In the genomic region with DNA sequence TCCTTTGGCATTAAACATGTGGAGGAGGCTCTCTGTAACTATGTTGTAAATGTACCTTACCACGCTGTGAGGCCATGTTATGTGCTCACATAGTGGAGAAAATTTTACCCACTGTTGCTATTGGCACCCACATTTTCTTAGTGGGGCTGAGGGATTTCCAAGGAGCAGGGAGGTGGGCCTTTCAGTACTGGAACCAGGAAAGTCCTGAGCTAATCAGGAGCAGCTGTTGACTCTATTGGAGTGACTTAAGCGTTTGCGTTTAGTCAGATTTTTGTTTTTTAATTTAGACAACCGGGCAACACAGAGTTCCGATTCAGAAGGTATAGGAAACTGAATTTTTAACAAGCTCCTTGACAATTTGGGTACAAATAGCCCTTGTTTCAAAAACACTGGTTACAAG, we compare ENCODE assay signal across 1 cellular context.
TF ChIP-seq lines count a peak whose summit lies in the region.

No MANE protein-coding gene starts in this region.

TF ChIP-seq in HCT116, 20 proteins besides CTCF, POLR2A, EP300 and RAD21 (continued from another document):
- TF ChIP-seq, protein P1, sequence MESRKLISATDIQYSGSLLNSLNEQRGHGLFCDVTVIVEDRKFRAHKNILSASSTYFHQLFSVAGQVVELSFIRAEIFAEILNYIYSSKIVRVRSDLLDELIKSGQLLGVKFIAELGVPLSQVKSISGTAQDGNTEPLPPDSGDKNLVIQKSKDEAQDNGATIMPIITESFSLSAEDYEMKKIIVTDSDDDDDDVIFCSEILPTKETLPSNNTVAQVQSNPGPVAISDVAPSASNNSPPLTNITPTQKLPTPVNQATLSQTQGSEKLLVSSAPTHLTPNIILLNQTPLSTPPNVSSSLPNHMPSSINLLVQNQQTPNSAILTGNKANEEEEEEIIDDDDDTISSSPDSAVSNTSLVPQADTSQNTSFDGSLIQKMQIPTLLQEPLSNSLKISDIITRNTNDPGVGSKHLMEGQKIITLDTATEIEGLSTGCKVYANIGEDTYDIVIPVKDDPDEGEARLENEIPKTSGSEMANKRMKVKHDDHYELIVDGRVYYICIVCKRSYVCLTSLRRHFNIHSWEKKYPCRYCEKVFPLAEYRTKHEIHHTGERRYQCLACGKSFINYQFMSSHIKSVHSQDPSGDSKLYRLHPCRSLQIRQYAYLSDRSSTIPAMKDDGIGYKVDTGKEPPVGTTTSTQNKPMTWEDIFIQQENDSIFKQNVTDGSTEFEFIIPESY (IDR thresholded peaks at IDR 0.05; ENCODE audit: extremely low read depth, insufficient replicate concordance, low read length), result no peak
- TF ChIP-seq SIN3A (IDR thresholded peaks at IDR 0.05; ENCODE audit: low read depth) (no peak), ELF1 (IDR thresholded peaks at IDR 0.05; ENCODE audit: borderline replicate concordance, low read depth) (no peak), POLR2AphosphoS5 (IDR thresholded peaks at IDR 0.05; ENCODE audit: low read depth, low read length) (no peak), SP1 (IDR thresholded peaks at IDR 0.05; ENCODE audit: low read depth) (no peak)
- TF ChIP-seq, protein P2, sequence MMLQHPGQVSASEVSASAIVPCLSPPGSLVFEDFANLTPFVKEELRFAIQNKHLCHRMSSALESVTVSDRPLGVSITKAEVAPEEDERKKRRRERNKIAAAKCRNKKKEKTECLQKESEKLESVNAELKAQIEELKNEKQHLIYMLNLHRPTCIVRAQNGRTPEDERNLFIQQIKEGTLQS (IDR thresholded peaks at IDR 0.05), result no peak
- TF ChIP-seq, protein P3, sequence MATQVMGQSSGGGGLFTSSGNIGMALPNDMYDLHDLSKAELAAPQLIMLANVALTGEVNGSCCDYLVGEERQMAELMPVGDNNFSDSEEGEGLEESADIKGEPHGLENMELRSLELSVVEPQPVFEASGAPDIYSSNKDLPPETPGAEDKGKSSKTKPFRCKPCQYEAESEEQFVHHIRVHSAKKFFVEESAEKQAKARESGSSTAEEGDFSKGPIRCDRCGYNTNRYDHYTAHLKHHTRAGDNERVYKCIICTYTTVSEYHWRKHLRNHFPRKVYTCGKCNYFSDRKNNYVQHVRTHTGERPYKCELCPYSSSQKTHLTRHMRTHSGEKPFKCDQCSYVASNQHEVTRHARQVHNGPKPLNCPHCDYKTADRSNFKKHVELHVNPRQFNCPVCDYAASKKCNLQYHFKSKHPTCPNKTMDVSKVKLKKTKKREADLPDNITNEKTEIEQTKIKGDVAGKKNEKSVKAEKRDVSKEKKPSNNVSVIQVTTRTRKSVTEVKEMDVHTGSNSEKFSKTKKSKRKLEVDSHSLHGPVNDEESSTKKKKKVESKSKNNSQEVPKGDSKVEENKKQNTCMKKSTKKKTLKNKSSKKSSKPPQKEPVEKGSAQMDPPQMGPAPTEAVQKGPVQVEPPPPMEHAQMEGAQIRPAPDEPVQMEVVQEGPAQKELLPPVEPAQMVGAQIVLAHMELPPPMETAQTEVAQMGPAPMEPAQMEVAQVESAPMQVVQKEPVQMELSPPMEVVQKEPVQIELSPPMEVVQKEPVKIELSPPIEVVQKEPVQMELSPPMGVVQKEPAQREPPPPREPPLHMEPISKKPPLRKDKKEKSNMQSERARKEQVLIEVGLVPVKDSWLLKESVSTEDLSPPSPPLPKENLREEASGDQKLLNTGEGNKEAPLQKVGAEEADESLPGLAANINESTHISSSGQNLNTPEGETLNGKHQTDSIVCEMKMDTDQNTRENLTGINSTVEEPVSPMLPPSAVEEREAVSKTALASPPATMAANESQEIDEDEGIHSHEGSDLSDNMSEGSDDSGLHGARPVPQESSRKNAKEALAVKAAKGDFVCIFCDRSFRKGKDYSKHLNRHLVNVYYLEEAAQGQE (IDR thresholded peaks at IDR 0.05; ENCODE audit: low read depth), result no peak
